Comparison of ENCODE assay signal across 9 cellular contexts in the genomic region with DNA sequence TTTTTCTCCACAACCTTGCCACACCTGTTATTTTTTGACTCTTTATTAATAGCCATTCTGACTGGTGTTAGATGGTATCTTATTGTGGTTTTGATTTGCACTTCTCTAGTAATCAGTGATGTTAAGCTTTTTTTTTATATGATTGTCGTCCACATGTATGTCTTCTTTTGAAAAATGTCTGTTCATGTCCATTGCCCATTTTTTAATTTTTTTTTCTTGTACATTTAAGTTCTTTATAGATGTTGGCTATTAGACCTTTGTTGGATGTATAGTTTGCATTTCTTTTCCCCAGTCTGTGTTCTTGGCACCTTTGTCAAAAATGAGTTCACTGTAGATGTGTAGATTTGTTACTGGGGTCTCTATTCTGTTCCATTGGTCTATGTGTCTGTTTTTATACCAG. TPM values are rescaled to one million over a fixed set of nuclear protein-coding genes. Genes with fewer than 3 reads are reported as not detected.
"Had no signal": no experiment of that assay in that cellular context is flagged by ENCODE, and none has a peak within 500 bp of the region (broad histone marks: within the 10 kb centered on the region; RNA-seq: fewer than 3 reads in every experiment).

No MANE protein-coding gene starts in this region.

- ATAC-seq: GM12878 had no signal

- FAIRE-seq: G401.6, GM12878, GM12891, GM12892, GM18507, GM19239 had no signal

- DNase-seq: GDM1, GF-D8 had no signal

- H3K4me3 ChIP-seq: GM12878 had no signal

RNA-seq across cellular contexts. Expression of gene CYP3A5, which starts 34.2 kb away (rescaled TPM):
- total RNA-seq: G401 had no signal

RNA-seq across cellular contexts. Expression of gene TMEM225B, which starts 47.5 kb away (rescaled TPM):
- total RNA-seq: G401 had no signal
